ENCODE assay signal across 18 cellular contexts in genomic region chr2:15708865-15709820, GRCh38.
"Had no signal": no experiment of that assay in that cellular context is flagged by ENCODE, and none has a peak within 500 bp of the region (broad histone marks: within the 10 kb centered on the region; RNA-seq: fewer than 3 reads in every experiment).

No MANE protein-coding gene starts in this region.

- H3K27me3 Mint-ChIP-seq: type B pancreatic cell had no signal

- H3K4me1 Mint-ChIP-seq: activated CD8-positive, alpha-beta memory T cell treated with anti-CD3 and anti-CD28 coated beads, Interleukin-2, amount 10 ng/mL, durations not matched to agents 7 days and 5 days; stimulated activated naive B cell treated with anti-CD40 and anti-IgM and Interleukin-4, amounts not matched to agents 10 μg/mL and 1 μg/mL and 100 μg/mL, for 72 hours had no signal

- H3K4me3 ChIP-seq: ovary, smooth muscle cell had no signal

- DNase-seq: activated CD4-positive, alpha-beta T cell treated with anti-CD3 and anti-CD28 coated beads, Interleukin-2, amount 50 U/mL, for 4 hours; activated CD8-positive, alpha-beta memory T cell treated with anti-CD3 and anti-CD28 coated beads, Interleukin-2, amount 10 ng/mL, durations not matched to agents 7 days and 5 days; activated effector memory CD4-positive, alpha-beta T cell treated with anti-CD3 and anti-CD28 coated beads, Interleukin-2, amount 50 U/mL, for 16 hours; activated T-cell treated with anti-CD3 and anti-CD28 coated beads, Interleukin-2, amount 50 U/mL, for 24 hours; amniotic stem cell; brain microvascular endothelial cell; cerebellar nuclear complex; foreskin melanocyte; kidney; retina; stimulated activated naive B cell treated with anti-CD40 and anti-IgM and Interleukin-4, amounts not matched to agents 10 μg/mL and 1 μg/mL and 100 μg/mL, for 72 hours had no signal

- ATAC-seq: activated CD4-positive, CD25-positive, alpha-beta regulatory T cell treated with anti-CD3 and anti-CD28 coated beads, Interleukin-2, amount 50 U/mL, for 24 hours; activated CD8-positive, alpha-beta memory T cell treated with anti-CD3 and anti-CD28 coated beads, Interleukin-2, amount 10 ng/mL, durations not matched to agents 7 days and 5 days; activated naive CD4-positive, alpha-beta T cell treated with anti-CD3 and anti-CD28 coated beads, Interleukin-2, amount 50 U/mL, for 72 hours; natural killer cell treated with Interleukin-12 subunit alpha and Interleukin-12 subunit beta and Interleukin-15 and Interleukin-18, amount 100 ng/mL, for 72 hours; stimulated activated naive B cell treated with anti-CD40 and anti-IgM and Interleukin-4, amounts not matched to agents 10 μg/mL and 1 μg/mL and 100 μg/mL, for 72 hours had no signal

- H3K9me3 ChIP-seq: ovary had no signal

- H3K4me3 Mint-ChIP-seq: activated CD8-positive, alpha-beta memory T cell treated with anti-CD3 and anti-CD28 coated beads, Interleukin-2, amount 10 ng/mL, durations not matched to agents 7 days and 5 days; activated T-cell treated with anti-CD3 and anti-CD28 coated beads, Interleukin-2, amount 50 U/mL, for 24 hours; natural killer cell treated with Interleukin-12 subunit alpha and Interleukin-12 subunit beta and Interleukin-15 and Interleukin-18, amount 100 ng/mL, for 72 hours; stimulated activated naive B cell treated with anti-CD40 and anti-IgM and Interleukin-4, amounts not matched to agents 10 μg/mL and 1 μg/mL and 100 μg/mL, for 72 hours; type B pancreatic cell had no signal

- H3K4me2 ChIP-seq: smooth muscle cell had no signal

- FAIRE-seq: endometrium, kidney had no signal

- H3K36me3 ChIP-seq: brain microvascular endothelial cell, ovary had no signal

- H3K36me3 Mint-ChIP-seq: activated CD8-positive, alpha-beta memory T cell treated with anti-CD3 and anti-CD28 coated beads, Interleukin-2, amount 10 ng/mL, durations not matched to agents 7 days and 5 days; activated naive CD4-positive, alpha-beta T cell treated with anti-CD3 and anti-CD28 coated beads, Interleukin-2, amount 50 U/mL, for 72 hours; natural killer cell treated with Interleukin-12 subunit alpha and Interleukin-12 subunit beta and Interleukin-15 and Interleukin-18, amount 100 ng/mL, for 72 hours; stimulated activated naive B cell treated with anti-CD40 and anti-IgM and Interleukin-4, amounts not matched to agents 10 μg/mL and 1 μg/mL and 100 μg/mL, for 72 hours; type B pancreatic cell had no signal

- H3K27me3 ChIP-seq: brain microvascular endothelial cell, ovary had no signal

- H3K27ac Mint-ChIP-seq: activated CD8-positive, alpha-beta memory T cell treated with anti-CD3 and anti-CD28 coated beads, Interleukin-2, amount 10 ng/mL, durations not matched to agents 7 days and 5 days; activated T-cell treated with anti-CD3 and anti-CD28 coated beads, Interleukin-2, amount 50 U/mL, for 24 hours; natural killer cell treated with Interleukin-12 subunit alpha and Interleukin-12 subunit beta and Interleukin-15 and Interleukin-18, amount 100 ng/mL, for 72 hours; stimulated activated naive B cell treated with anti-CD40 and anti-IgM and Interleukin-4, amounts not matched to agents 10 μg/mL and 1 μg/mL and 100 μg/mL, for 72 hours; type B pancreatic cell had no signal

- H3K27ac ChIP-seq: brain microvascular endothelial cell, ovary had no signal

- H3K9me3 Mint-ChIP-seq: activated naive CD4-positive, alpha-beta T cell treated with anti-CD3 and anti-CD28 coated beads, Interleukin-2, amount 50 U/mL, for 72 hours; activated T-cell treated with anti-CD3 and anti-CD28 coated beads, Interleukin-2, amount 50 U/mL, for 24 hours; natural killer cell treated with Interleukin-12 subunit alpha and Interleukin-12 subunit beta and Interleukin-15 and Interleukin-18, amount 100 ng/mL, for 72 hours had no signal
